24 cellular contexts compared by ENCODE assay signal in the genomic region with DNA sequence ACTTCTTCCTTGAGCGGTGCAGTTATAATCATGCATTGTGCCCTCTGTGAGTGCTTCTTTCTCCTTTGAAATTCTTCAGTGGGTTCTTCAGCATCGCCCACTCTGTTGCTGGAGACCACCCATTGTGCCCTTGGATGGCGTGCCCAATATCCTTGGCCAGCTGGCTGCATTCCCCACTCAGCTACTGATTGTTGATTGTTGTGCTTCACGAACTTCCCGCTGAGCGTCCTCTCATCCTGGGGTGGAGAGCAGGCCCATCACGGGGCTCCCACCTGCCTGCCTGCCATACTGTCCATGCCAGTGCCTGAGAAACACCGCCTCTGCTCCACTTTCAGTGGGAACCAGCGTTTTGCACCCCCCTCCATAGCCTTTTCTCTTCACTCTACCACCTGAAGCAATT. TPM values are rescaled to one million over a fixed set of nuclear protein-coding genes. Genes with fewer than 3 reads are reported as not detected.
A peak's percentile ranks its signal among the peaks of the same experiment; 100 is the strongest.
DNase-seq lines count a peak whose midpoint lies in the region; TF ChIP-seq lines count a peak whose summit lies in the region.
"Had no signal": no experiment of that assay in that cellular context is flagged by ENCODE, and none has a peak within 500 bp of the region (broad histone marks: within the 10 kb centered on the region; RNA-seq: fewer than 3 reads in every experiment).

No MANE protein-coding gene starts in this region.

- CTCF ChIA-PET in MCF 10A (lab: Yijun Ruan, JAX) (interaction anchor here (0.5 to 5.7 kb wide), 11 partner anchors 13 to 954 kb away, joined by 3 to 50 read pairs (median 4); a partner anchor contains a TSS), mammary epithelial cell (lab: Charles Lee; ENCODE audit: low non-redundant PET) (no interaction called here)

- H3K4me3 ChIP-seq in mammary epithelial cell (replicated peaks in 1 of 3; ENCODE audit: insufficient read depth in 1 of 3, low read depth in 2 of 3, low read length in 3 of 3) (no peak overlapping the region), endodermal cell (ENCODE audit: low read length) (no peak overlapping the region), transverse colon (no peak overlapping the region), right atrium auricular region (no peak overlapping the region)

- in situ Hi-C loops in mammary epithelial cell (cut with MboI; ENCODE audit: low sequenced_read_pairs in 2 of 2), result no loop called here
- in situ Hi-C loops in transverse colon (cut with MboI; ENCODE audit: low pct_ligation_motif_present in 1 of 4, low pct_unique_long_range_greater_than_20kb in 1 of 4, low sequenced_read_pairs in 3 of 4), result no loop called here

- BruUV-seq in MCF 10A (replicated peaks; lab: Mats Ljungman, UMichigan) (no TSS peak), mammary epithelial cell (replicated peaks; lab: Mats Ljungman, UMichigan) (no TSS peak)

- TF ChIP-seq CTCF in MCF 10A (IDR thresholded peaks at IDR 0.05; ENCODE audit: unreplicated experiment), result no peak
- TF ChIP-seq CTCF in mammary epithelial cell (conservative IDR thresholded peaks at IDR 0.05 in 1 of 2, IDR thresholded peaks at IDR 0.05 in 1 of 2; ENCODE audit: extremely low read depth in 1 of 2, insufficient read depth in 1 of 2, low read depth in 1 of 2, low read length in 2 of 2), result no peak
- TF ChIP-seq CTCF in endodermal cell (conservative IDR thresholded peaks at IDR 0.05), result no peak
- no peak for TF ChIP-seq CTCF in transverse colon (IDR thresholded peaks at IDR 0.05)
- no peak for TF ChIP-seq CTCF in right atrium auricular region (IDR thresholded peaks at IDR 0.05)

- H3K4me2 ChIP-seq in mammary epithelial cell (ENCODE audit: insufficient read depth, low read depth, low read length), result no peak overlapping the region

- H3K27me3 ChIP-seq in mammary epithelial cell (ENCODE audit: insufficient read depth, low read length), result no peaks in the 10 kb centered on the region
- no peaks in the 10 kb centered on the region for H3K27me3 ChIP-seq in endodermal cell (ENCODE audit: control insufficient read depth, insufficient read depth, low read length, poor library complexity, severe bottlenecking)
- H3K27me3 ChIP-seq in transverse colon, result no peaks in the 10 kb centered on the region
- H3K27me3 ChIP-seq in right atrium auricular region, result no peaks in the 10 kb centered on the region
- H3K27me3 ChIP-seq: BE2C had no signal

- peak overlapping the region; percentile 39 for H3K4me3 Mint-ChIP-seq in MCF 10A (ENCODE audit: unreplicated experiment)
- no peak overlapping the region for H3K4me3 Mint-ChIP-seq in endodermal cell
- H3K4me3 Mint-ChIP-seq: CD4-positive, CD25-positive, alpha-beta regulatory T cell; IgD-negative memory B cell had no signal

- H3K4me1 Mint-ChIP-seq in MCF 10A (ENCODE audit: insufficient read depth, unreplicated experiment) (peaks cover 35% of the 10 kb centered on the region), endodermal cell (peaks cover 35% of the 10 kb centered on the region)
- H3K4me1 Mint-ChIP-seq: IgD-negative memory B cell had no signal

- no peak overlapping the region for H2AFZ ChIP-seq in mammary epithelial cell (ENCODE audit: low read depth, low read length)

- intact Hi-C loops in MCF 10A (cut with micrococcal nuclease) (no loop called here), mammary epithelial cell (cut with micrococcal nuclease) (no loop called here), transverse colon (cut with DNase I; ENCODE audit: low total_unique reads) (no loop called here)

- H3K27ac Mint-ChIP-seq in MCF 10A (ENCODE audit: low read depth, unreplicated experiment), result peak overlapping the region; percentile 96
- H3K27ac Mint-ChIP-seq in endodermal cell, result peak overlapping the region; percentile 27
- H3K27ac Mint-ChIP-seq: CD4-positive, CD25-positive, alpha-beta regulatory T cell; IgD-negative memory B cell had no signal

- no peaks in the 10 kb centered on the region for H3K79me2 ChIP-seq in mammary epithelial cell (ENCODE audit: insufficient read depth, low read length)

- dilution Hi-C loops in mammary epithelial cell (cut with HindIII; ENCODE audit: low sequenced_read_pairs), result no loop called here

- 37% methylated on average over 7 of the region's 9 CpGs for WGBS in mammary epithelial cell (ENCODE audit: low coverage, missing lambda C conversion rate)
- 89 to 90% methylated on average over 6 to 9 of the region's 9 CpGs for WGBS in endodermal cell (ENCODE audit: insufficient coverage in 1 of 2, insufficient read length in 1 of 2), 2 experiments
- WGBS in transverse colon (ENCODE audit: low coverage in 1 of 2), 2 donors, result 79% methylated on average over 2 to 9 of the region's 9 CpGs

- no peaks in the 10 kb centered on the region for H3K4me1 ChIP-seq in mammary epithelial cell (ENCODE audit: insufficient read depth, low read length)
- H3K4me1 ChIP-seq in endodermal cell (ENCODE audit: control insufficient read depth, insufficient read depth, low read length), result no peaks in the 10 kb centered on the region
- no peaks in the 10 kb centered on the region for H3K4me1 ChIP-seq in transverse colon
- H3K4me1 ChIP-seq in right atrium auricular region, result no peaks in the 10 kb centered on the region

- no peaks in the 10 kb centered on the region for H4K20me1 ChIP-seq in mammary epithelial cell (ENCODE audit: insufficient read depth, low read length)

- no peaks in the 10 kb centered on the region for H3K36me3 ChIP-seq in mammary epithelial cell (ENCODE audit: insufficient read depth, low read length)
- H3K36me3 ChIP-seq in endodermal cell (ENCODE audit: control insufficient read depth, insufficient read depth, low read length), result no peaks in the 10 kb centered on the region
- no peaks in the 10 kb centered on the region for H3K36me3 ChIP-seq in transverse colon
- H3K36me3 ChIP-seq in right atrium auricular region, result no peaks in the 10 kb centered on the region
- H3K36me3 ChIP-seq: BE2C had no signal

- H3K9me3 ChIP-seq in mammary epithelial cell (replicated peaks; ENCODE audit: insufficient read depth, low read length) (no peaks in the 10 kb centered on the region), endodermal cell (ENCODE audit: control insufficient read depth, low read length) (no peaks in the 10 kb centered on the region), transverse colon (no peaks in the 10 kb centered on the region), right atrium auricular region (no peaks in the 10 kb centered on the region)
- H3K9me3 ChIP-seq: BE2C had no signal

- TF ChIP-seq POLR2A in transverse colon (IDR thresholded peaks at IDR 0.05), result no peak

- DNase-seq in MCF 10A (ENCODE audit: unreplicated experiment) (no peak), mammary epithelial cell (no peak), NCI-H69 (lab: John Stamatoyannopoulos, UW) (peak; percentile 10), endodermal cell (peak; percentile 55), transverse colon (no peak), right atrium auricular region (ENCODE audit: low spot score) (no peak), NCI-H510A (lab: John Stamatoyannopoulos, UW) (no peak)
- DNase-seq: BE2C; CD4-positive, CD25-positive, alpha-beta regulatory T cell; COR-L47; DMS 273 treated with DMSO at 0.1 percent for 48 hours; DND-41; Kasumi-1; MM.1S; NCI-H1105 treated with DMSO at 0.1 percent for 48 hours; NCI-H1694; NCI-H526; NK-92 treated with Interleukin-12 subunit alpha and Interleukin-12 subunit beta, amount 100 ng/mL, for 24 hours; SHP77 treated with DMSO at 0.1 percent for 48 hours; T-helper 1 cell had no signal

- no peaks in the 10 kb centered on the region for H3K27me3 Mint-ChIP-seq in MCF 10A (ENCODE audit: insufficient read depth, unreplicated experiment)
- no peaks in the 10 kb centered on the region for H3K27me3 Mint-ChIP-seq in endodermal cell (ENCODE audit: insufficient read depth)
- H3K27me3 Mint-ChIP-seq: IgD-negative memory B cell had no signal

- no peak for TF ChIP-seq EP300 in transverse colon (IDR thresholded peaks at IDR 0.05; ENCODE audit: low read depth)

- H3K9ac ChIP-seq in mammary epithelial cell (ENCODE audit: insufficient read depth, low read length) (no peak overlapping the region), endodermal cell (ENCODE audit: extremely low read depth, low read length, poor library complexity, severe bottlenecking) (no peak overlapping the region)

- peaks cover 6% of the 10 kb centered on the region for H3K9me3 Mint-ChIP-seq in MCF 10A (ENCODE audit: unreplicated experiment)
- no peaks in the 10 kb centered on the region for H3K9me3 Mint-ChIP-seq in endodermal cell
- H3K9me3 Mint-ChIP-seq: CD4-positive, CD25-positive, alpha-beta regulatory T cell; IgD-negative memory B cell had no signal

- POLR2A ChIA-PET in MCF 10A (lab: Yijun Ruan, JAX), result interaction anchor here (0.7 to 4.5 kb wide), 8 partner anchors 10 to 1233 kb away, joined by 3 to 31 read pairs (median 4); a partner anchor contains a TSS

- peaks cover 5% of the 10 kb centered on the region for H3K36me3 Mint-ChIP-seq in MCF 10A (ENCODE audit: insufficient read depth, unreplicated experiment)
- peaks cover 26% of the 10 kb centered on the region for H3K36me3 Mint-ChIP-seq in endodermal cell (ENCODE audit: low read depth)
- H3K36me3 Mint-ChIP-seq: CD4-positive, CD25-positive, alpha-beta regulatory T cell had no signal

- H3K27ac ChIP-seq in mammary epithelial cell (ENCODE audit: insufficient read depth, low read depth, low read length) (no peak overlapping the region), endodermal cell (ENCODE audit: low read depth, low read length) (no peak overlapping the region), transverse colon (no peak overlapping the region), right atrium auricular region (no peak overlapping the region)

RNA-seq across cellular contexts. Expression of a gene that starts 8.6 kb away (rescaled TPM):
- total RNA-seq in MCF 10A (2022) (0.29 and 0.33 TPM in 2 replicates), mammary epithelial cell (under 1 TPM in 1 of 2 donors, not detected in 1; under 0.01 TPM), endodermal cell (1 to 10 TPM in 1 of 2 donors, under 1 TPM in 1; 0.69 to 1.2 TPM), transverse colon (10 to 100 TPM in 1 of 4 donors, 1 to 10 TPM in 3; 1.6 to 10.1 (median 6.9) TPM), right atrium auricular region (1 to 10 TPM in 1 of 2 donors, under 1 TPM in 1; 0.41 to 1.8 TPM)
- not detected for polyA plus RNA-seq in mammary epithelial cell
- not detected for polyA minus RNA-seq in mammary epithelial cell
- polyA plus RNA-seq in endodermal cell (2013, experiment 1 of 2), result 0.36 TPM
- polyA plus RNA-seq in endodermal cell (2013, experiment 2 of 2), result 0.21 TPM
- total RNA-seq: A172; CD4-positive, CD25-positive, alpha-beta regulatory T cell; G401 had no signal
- polyA plus RNA-seq: CD4-positive, CD25-positive, alpha-beta regulatory T cell; IgD-negative memory B cell had no signal

RNA-seq across cellular contexts. Expression of a gene that starts 56.8 kb away (rescaled TPM):
- total RNA-seq in MCF 10A (2022) (not detected in 2 replicates), mammary epithelial cell (not detected), endodermal cell (under 1 TPM; 0.29 to 0.59 TPM), transverse colon (1 to 10 TPM in 3 of 4 donors, not detected in 1; 2.4 to 5.7 (median 5.3) TPM), right atrium auricular region (10 to 100 TPM; 44.6 to 63.0 TPM)
- not detected for polyA plus RNA-seq in mammary epithelial cell
- not detected for polyA minus RNA-seq in mammary epithelial cell
- polyA plus RNA-seq in endodermal cell (2013, experiment 1 of 2), result not detected
- polyA plus RNA-seq in endodermal cell (2013, experiment 2 of 2), result 0.12 TPM
- total RNA-seq: A172; CD4-positive, CD25-positive, alpha-beta regulatory T cell; G401; RPMI7951 had no signal
- polyA plus RNA-seq: CD4-positive, CD25-positive, alpha-beta regulatory T cell; IgD-negative memory B cell had no signal

Comparison
In these comparisons a context has a peak if more than half of its experiments do, and no peak if none do; other contexts are left out.
1. DNase-seq: peak in NCI-H69 (single experiment) and endodermal cell (single experiment); none in MCF 10A (single experiment), mammary epithelial cell (single experiment), transverse colon (single experiment), right atrium auricular region (single experiment) and NCI-H510A (single experiment).
2. RNA of a gene that starts 56.8 kb away (total RNA-seq): 44.6 to 63.0 TPM in right atrium auricular region; 2.4 to 5.7 TPM in transverse colon, 0.29 to 0.59 TPM in endodermal cell, not detected in mammary epithelial cell and not detected in MCF 10A; every median in the first group is over 4 times any median in the second.